Comparison of ENCODE assay signal across 26 cellular contexts in the genomic region with DNA sequence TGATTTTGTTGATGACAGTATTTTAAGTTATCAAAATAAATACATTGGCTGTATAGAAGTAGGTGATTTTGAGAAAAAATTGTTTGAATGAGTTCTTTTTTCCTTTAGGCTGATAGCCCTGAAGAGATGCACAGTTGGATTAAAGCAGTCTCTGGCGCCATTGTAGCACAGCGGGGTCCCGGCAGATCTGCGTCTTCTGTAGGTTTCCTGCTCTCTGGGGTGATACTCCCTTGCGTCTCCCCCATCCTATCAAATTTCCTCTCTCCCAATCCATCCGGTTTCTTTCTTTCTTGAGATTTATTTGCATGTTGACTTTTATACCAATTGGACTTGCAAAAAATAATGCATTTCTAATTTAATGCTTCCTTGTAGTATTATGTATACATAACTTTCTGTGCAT. TPM values are rescaled to one million over a fixed set of nuclear protein-coding genes. Genes with fewer than 3 reads are reported as not detected.
"Had no signal": no experiment of that assay in that cellular context is flagged by ENCODE, and none has a peak within 500 bp of the region (broad histone marks: within the 10 kb centered on the region; RNA-seq: fewer than 3 reads in every experiment).

No MANE protein-coding gene starts in this region.

- H3K9me3 Mint-ChIP-seq: activated CD4-positive, alpha-beta memory T cell treated with anti-CD3 and anti-CD28 coated beads for 36 hours; activated T-helper 1 cell treated with anti-CD3 and anti-CD28 coated beads, Interleukin-12 subunit alpha, Interleukin-12 subunit beta, Interleukin-2, Interleukin-4 antibody, amounts not matched to agents 30 ng/mL and 10 ng/mL and 1 ng/mL, durations not matched to agents 14 hours and 24 hours and 36 hours had no signal

- H3K27me3 Mint-ChIP-seq: activated CD4-positive, alpha-beta memory T cell treated with anti-CD3 and anti-CD28 coated beads for 36 hours; activated CD4-positive, alpha-beta T cell treated with anti-CD3 and anti-CD28 coated beads for 36 hours had no signal

- DNase-seq: activated CD4-positive, alpha-beta memory T cell treated with anti-CD3 and anti-CD28 coated beads for 36 hours; activated CD4-positive, alpha-beta T cell treated with anti-CD3 and anti-CD28 coated beads for 36 hours; activated naive CD4-positive, alpha-beta T cell; body of pancreas; central memory CD4-positive, alpha-beta T cell; esophagus squamous epithelium; left lung; mammary epithelial cell; right lobe of liver; stimulated activated CD4-positive, alpha-beta T cell treated with anti-CD3 and anti-CD28 coated beads, Interleukin-4, amount 100 ng/mL, for 4 hours; stimulated activated CD8-positive, alpha-beta memory T cell treated with anti-CD3 and anti-CD28 coated beads, Interleukin-4, amount 100 ng/mL, for 48 hours; stimulated activated naive CD4-positive, alpha-beta T cell treated with Interleukin-2 at 50 U/mL for 16 hours; trophoblast cell had no signal

- H3K4me3 Mint-ChIP-seq: activated CD4-positive, alpha-beta memory T cell treated with anti-CD3 and anti-CD28 coated beads for 36 hours; activated CD4-positive, alpha-beta T cell treated with anti-CD3 and anti-CD28 coated beads for 36 hours; activated T-helper 1 cell treated with anti-CD3 and anti-CD28 coated beads, Interleukin-12 subunit alpha, Interleukin-12 subunit beta, Interleukin-2, Interleukin-4 antibody, amounts not matched to agents 30 ng/mL and 10 ng/mL and 1 ng/mL, durations not matched to agents 14 hours and 24 hours and 36 hours had no signal

- H3K9me3 ChIP-seq: body of pancreas, esophagus squamous epithelium, left lung, right lobe of liver had no signal

- H3K27ac Mint-ChIP-seq: activated CD4-positive, alpha-beta memory T cell treated with anti-CD3 and anti-CD28 coated beads for 36 hours; activated CD4-positive, alpha-beta T cell treated with anti-CD3 and anti-CD28 coated beads for 36 hours; activated T-helper 1 cell treated with anti-CD3 and anti-CD28 coated beads, Interleukin-12 subunit alpha, Interleukin-12 subunit beta, Interleukin-2, Interleukin-4 antibody, amounts not matched to agents 30 ng/mL and 10 ng/mL and 1 ng/mL, durations not matched to agents 14 hours and 24 hours and 36 hours had no signal

- ATAC-seq: activated CD4-positive, alpha-beta T cell treated with anti-CD3 and anti-CD28 coated beads for 36 hours; body of pancreas; left lung; right lobe of liver had no signal

- H3K27me3 ChIP-seq: body of pancreas, esophagus squamous epithelium, hepatocyte, left lung, right lobe of liver had no signal

- H3K4me3 ChIP-seq: body of pancreas, coronary artery, esophagus squamous epithelium, hepatocyte, left lung, right lobe of liver, smooth muscle cell had no signal

- FAIRE-seq: endothelial cell of umbilical vein, keratinocyte had no signal

- H3K4me1 ChIP-seq: body of pancreas, esophagus squamous epithelium, right lobe of liver had no signal

- H3K27ac ChIP-seq: body of pancreas, coronary artery, esophagus squamous epithelium, hepatocyte, left lung, right lobe of liver, VCaP had no signal

RNA-seq across cellular contexts. Expression of a gene that starts 27.6 kb away (rescaled TPM):
- total RNA-seq: activated CD4-positive, alpha-beta memory T cell treated with anti-CD3 and anti-CD28 coated beads for 36 hours; activated CD4-positive, alpha-beta T cell treated with anti-CD3 and anti-CD28 coated beads for 36 hours; activated T-helper 1 cell treated with anti-CD3 and anti-CD28 coated beads, Interleukin-12 subunit alpha, Interleukin-12 subunit beta, Interleukin-2, Interleukin-4 antibody, amounts not matched to agents 30 ng/mL and 10 ng/mL and 1 ng/mL, durations not matched to agents 14 hours and 24 hours and 36 hours; body of pancreas; endothelial cell of umbilical vein; esophagus squamous epithelium; fibroblast of villous mesenchyme; glomerular endothelial cell; hepatocyte; left lung; mononuclear cell; osteocyte; pulmonary artery endothelial cell; right lobe of liver; SK-MEL-5; smooth muscle cell had no signal

RNA-seq across cellular contexts. Expression of a gene that starts 34.5 kb away (rescaled TPM):
- total RNA-seq: activated CD4-positive, alpha-beta memory T cell treated with anti-CD3 and anti-CD28 coated beads for 36 hours; activated CD4-positive, alpha-beta T cell treated with anti-CD3 and anti-CD28 coated beads for 36 hours; activated T-helper 1 cell treated with anti-CD3 and anti-CD28 coated beads, Interleukin-12 subunit alpha, Interleukin-12 subunit beta, Interleukin-2, Interleukin-4 antibody, amounts not matched to agents 30 ng/mL and 10 ng/mL and 1 ng/mL, durations not matched to agents 14 hours and 24 hours and 36 hours had no signal
